ENCODE assay signal across 9 cellular contexts in the genomic region with DNA sequence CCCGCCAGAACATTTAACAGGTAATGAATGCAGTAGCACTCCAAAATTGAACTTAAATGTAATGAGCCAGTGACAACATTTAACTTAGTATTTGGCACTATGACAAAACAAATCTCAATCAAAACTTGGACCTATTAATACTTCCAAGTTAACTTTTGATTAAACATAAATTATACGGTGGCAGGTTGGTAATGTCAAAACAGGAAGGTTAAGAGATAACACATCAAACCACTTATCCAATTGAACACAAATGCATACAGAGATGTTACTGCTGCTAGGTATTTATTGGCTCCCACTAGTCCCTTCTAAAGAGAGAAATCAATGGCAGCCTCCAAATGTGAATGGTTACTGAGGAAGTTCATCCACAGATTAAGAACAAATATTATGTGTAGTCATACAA. TPM values are rescaled to one million over a fixed set of nuclear protein-coding genes. Genes with fewer than 3 reads are reported as not detected.
DNase-seq lines count a peak whose midpoint lies in the region; ATAC-seq, FAIRE-seq and TF ChIP-seq lines count a peak whose summit lies in the region.
"Had no signal": no experiment of that assay in that cellular context is flagged by ENCODE, and none has a peak within 500 bp of the region (broad histone marks: within the 10 kb centered on the region; RNA-seq: fewer than 3 reads in every experiment).

No MANE protein-coding gene starts in this region.

- H3K9me2 ChIP-seq in hepatocyte (replicated peaks; ENCODE audit: insufficient read depth) = no peaks in the 10 kb centered on the region

- H3K36me3 Mint-ChIP-seq in osteocyte (ENCODE audit: unreplicated experiment) = no peaks in the 10 kb centered on the region

- FAIRE-seq in H54 (lab: Jason Lieb, UNC) (peak; percentile 92), RCC 7860 (lab: Jason Lieb, UNC) (peak; percentile 22), small intestine (lab: Jason Lieb, UNC) (no peak)

- no peaks in the 10 kb centered on the region for H3K9me3 Mint-ChIP-seq in osteocyte (ENCODE audit: unreplicated experiment)

- H3K27ac Mint-ChIP-seq in osteocyte (ENCODE audit: unreplicated experiment) = no peak overlapping the region

- peaks cover 56% of the 10 kb centered on the region for H4K20me1 ChIP-seq in hepatocyte (ENCODE audit: insufficient read depth, poor library complexity, severe bottlenecking)

- 0% methylated on average over 2 of the region's 2 CpGs for WGBS in hepatocyte (ENCODE audit: low lambda C conversion rate, missing lambda C conversion rate)
- WGBS in small intestine, 3 donors = 2 to 4% (median 3%) methylated on average over 2 of the region's 2 CpGs

- H3K79me2 ChIP-seq in hepatocyte = peaks cover 75% of the 10 kb centered on the region

- peak overlapping the region; percentile 85 for H3K4me2 ChIP-seq in hepatocyte

- H3K27me3 Mint-ChIP-seq in osteocyte (ENCODE audit: unreplicated experiment) = no peaks in the 10 kb centered on the region

- no peaks in the 10 kb centered on the region for H3K36me3 ChIP-seq in hepatocyte (replicated peaks; ENCODE audit: insufficient read depth, low read depth)
- no peaks in the 10 kb centered on the region for H3K36me3 ChIP-seq in small intestine (ENCODE audit: control insufficient read depth in 2 of 2, insufficient read depth in 2 of 2, low read length in 2 of 2)

- H3K4me1 ChIP-seq in hepatocyte (ENCODE audit: insufficient read depth) (peaks cover 24% of the 10 kb centered on the region), small intestine (ENCODE audit: control insufficient read depth in 2 of 2, insufficient read depth in 1 of 2, low read depth in 1 of 2, low read length in 1 of 2) (peaks cover 3 to 4% of the 10 kb centered on the region in 2 donors)

- H3K27me3 ChIP-seq in hepatocyte = no peaks in the 10 kb centered on the region
- H3K27me3 ChIP-seq in small intestine (ENCODE audit: control insufficient read depth in 2 of 2, insufficient read depth in 2 of 2, low read length in 2 of 2) = no peaks in the 10 kb centered on the region

- H3K4me3 ChIP-seq in hepatocyte = peak overlapping the region; percentile 82
- peak overlapping the region; percentile 73 to 98 for H3K4me3 ChIP-seq in small intestine (ENCODE audit: low read depth in 1 of 2, low read length in 2 of 2)

- no peaks in the 10 kb centered on the region for H3K9me3 ChIP-seq in hepatocyte (ENCODE audit: low read depth)
- no peaks in the 10 kb centered on the region for H3K9me3 ChIP-seq in small intestine (ENCODE audit: control insufficient read depth, low read depth)

- no peak for TF ChIP-seq POLR2A in H54 (IDR thresholded peaks at IDR 0.05; ENCODE audit: low read depth, low read length)

- no peak overlapping the region for H2AFZ ChIP-seq in hepatocyte

- H3K27ac ChIP-seq in hepatocyte (no peak overlapping the region), small intestine (ENCODE audit: low read depth in 1 of 2, low read length in 1 of 2) (no peak overlapping the region)

- DNase-seq in H54 (ENCODE audit: insufficient read length, low spot score) = no peak
- no peak for DNase-seq in RCC 7860 (ENCODE audit: low spot score)
- DNase-seq in hepatocyte (ENCODE audit: low spot score) = no peak
- no peak for DNase-seq in small intestine
- no peak for DNase-seq in osteocyte (ENCODE audit: extremely low spot score, unreplicated experiment)
- DNase-seq: NCI-H2171 treated with DMSO at 0.1 percent for 48 hours had no signal

- TF ChIP-seq CTCF in hepatocyte (IDR thresholded peaks at IDR 0.05; ENCODE audit: poor library complexity) (no peak), osteocyte (IDR thresholded peaks at IDR 0.05) (no peak)

- no peak for ATAC-seq in activated CD4-positive, CD25-positive, alpha-beta regulatory T cell treated with anti-CD3 and anti-CD28 coated beads, Interleukin-2, amount 50 U/mL, for 24 hours
- no peak for ATAC-seq in HG03196 (IDR thresholded peaks at IDR 0.05; ENCODE audit: unreplicated experiment)
- no peak for ATAC-seq in GM21576 (IDR thresholded peaks at IDR 0.05; ENCODE audit: unreplicated experiment)

- no peak overlapping the region for H3K4me3 Mint-ChIP-seq in osteocyte (ENCODE audit: unreplicated experiment)

- H3K4me1 Mint-ChIP-seq in osteocyte (ENCODE audit: unreplicated experiment) = peaks cover 25% of the 10 kb centered on the region

RNA-seq across cellular contexts. Expression of a gene that starts 1.8 kb away (rescaled TPM):
- total RNA-seq in hepatocyte = 48.8 and 49.3 TPM in 2 replicates
- 18.1 and 24.7 TPM in 2 replicates for polyA plus RNA-seq in hepatocyte
- polyA plus RNA-seq in small intestine = 10 to 100 TPM; 13.5 to 22.6 (median 19.7) TPM
- total RNA-seq in osteocyte = 80.0 and 84.8 TPM in 2 replicates
